ENCODE assay signal across 19 cellular contexts in the genomic region with DNA sequence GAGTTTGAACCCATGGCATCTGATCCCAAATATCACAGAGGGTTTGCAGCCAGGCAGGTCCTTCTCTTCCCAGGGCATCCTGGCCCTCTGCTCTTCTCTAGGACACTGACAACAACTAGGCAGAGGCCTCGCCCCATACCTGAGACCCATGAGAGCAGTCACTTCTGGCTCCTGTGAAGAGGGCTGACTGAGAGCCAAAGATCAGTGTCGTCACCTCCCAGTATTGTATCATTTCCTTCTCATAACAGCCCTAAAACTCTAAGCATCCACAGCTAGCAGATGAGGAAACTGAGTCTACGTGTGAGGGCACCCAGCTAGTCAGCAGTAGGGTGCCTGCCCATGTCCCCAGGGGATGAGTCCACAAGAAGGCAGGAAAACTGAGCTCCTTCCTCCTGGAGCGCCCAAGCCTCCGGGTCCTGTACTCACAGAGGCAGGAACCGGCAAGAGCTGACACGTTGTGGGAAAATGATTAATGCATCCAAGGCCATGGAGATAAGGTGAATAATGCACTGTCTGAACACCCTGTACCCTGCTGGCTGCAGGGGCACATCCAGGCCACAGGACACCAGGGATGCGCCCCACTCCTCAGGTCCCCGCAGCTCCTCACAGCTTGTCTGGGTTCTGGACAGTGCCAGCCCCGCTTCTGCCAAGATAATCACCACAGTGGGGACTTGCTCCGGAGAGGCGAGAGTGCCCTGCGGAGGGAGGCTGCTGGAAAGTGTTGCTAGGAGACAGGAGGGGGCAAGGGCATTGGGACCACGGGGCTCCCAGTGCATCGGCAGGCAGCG.
A peak's percentile ranks its signal among the peaks of the same experiment; 100 is the strongest.
DNase-seq lines count a peak whose midpoint lies in the region; ATAC-seq, FAIRE-seq and TF ChIP-seq lines count a peak whose summit lies in the region.
"Had no signal": no experiment of that assay in that cellular context is flagged by ENCODE, and none has a peak within 500 bp of the region (broad histone marks: within the 10 kb centered on the region; RNA-seq: fewer than 3 reads in every experiment).

No MANE protein-coding gene starts in this region.

- no peak for TF ChIP-seq CTCF in bronchial epithelial cell (IDR thresholded peaks at IDR 0.05; ENCODE audit: insufficient read depth, low read length, severe bottlenecking)

- H3K27me3 ChIP-seq in BLaER1 treated with 17β-estradiol and CSF1 and Interleukin-3, amounts not matched to agents 10 nM and 100 nM = peaks cover 0 to 9% (median 0%) of the 10 kb centered on the region in 11 experiments; a peak in 6 of 22 replicates
- H3K27me3 ChIP-seq in H7 (ENCODE audit: control insufficient read depth, insufficient read depth, low read length) = no peaks in the 10 kb centered on the region
- no peaks in the 10 kb centered on the region for H3K27me3 ChIP-seq in bronchial epithelial cell (ENCODE audit: control insufficient read depth, insufficient read depth, low read length)
- H3K27me3 ChIP-seq in SJCRH30 = peaks cover 25% of the 10 kb centered on the region

- peaks cover 0 to 50% (median 42%) of the 10 kb centered on the region in 10 experiments; a peak in 16 of 20 replicates for H3K4me1 ChIP-seq in BLaER1 treated with 17β-estradiol and CSF1 and Interleukin-3, amounts not matched to agents 10 nM and 100 nM
- H3K4me1 ChIP-seq in SJCRH30 = 0 out of 2 replicates have a peak, but pooled peaks cover 2% of the 10 kb centered on the region
- H3K4me1 ChIP-seq: colonic mucosa had no signal

- H3K36me3 ChIP-seq in BLaER1 treated with 17β-estradiol and CSF1 and Interleukin-3, amounts not matched to agents 10 nM and 100 nM = no peaks in the 10 kb centered on the region
- H3K36me3 ChIP-seq in H7 (replicated peaks; ENCODE audit: control insufficient read depth, insufficient read depth, low read length) (no peaks in the 10 kb centered on the region), bronchial epithelial cell (ENCODE audit: control insufficient read depth, insufficient read depth, low read length) (no peaks in the 10 kb centered on the region), SJCRH30 (no peaks in the 10 kb centered on the region)
- H3K36me3 ChIP-seq: colonic mucosa had no signal

- FAIRE-seq in bronchial epithelial cell (lab: Jason Lieb, UNC) = no peak
- FAIRE-seq: RCC 7860 had no signal

- H3K9me3 ChIP-seq in BLaER1 treated with 17β-estradiol and CSF1 and Interleukin-3, amounts not matched to agents 10 nM and 100 nM (replicated peaks in 1 of 11) = peaks cover 6 to 17% (median 13%) of the 10 kb centered on the region in 11 experiments; a peak in 20 of 22 replicates
- no peaks in the 10 kb centered on the region for H3K9me3 ChIP-seq in SJCRH30 (replicated peaks)
- H3K9me3 ChIP-seq: colonic mucosa, mucosa of descending colon had no signal

- peak; percentile 71 for DNase-seq in H7
- DNase-seq in bronchial epithelial cell (ENCODE audit: low read depth) = peak; percentile 99
- DNase-seq in medulla oblongata (ENCODE audit: extremely low spot score) = peak; percentile 4
- no peak for DNase-seq in SJCRH30
- DNase-seq in 8988T = no peak
- DNase-seq: activated gamma-delta T cell treated with Interleukin-2 at 50 U/mL for 16 hours; AML-193; colonic mucosa; DMS 273 treated with DMSO at 0.1 percent for 48 hours; immature natural killer cell; mucosa of descending colon; NCI-H2081; stimulated activated CD4-positive, alpha-beta T cell treated with anti-CD3 and anti-CD28 coated beads, Interleukin-4, amount 100 ng/mL, for 24 hours; stimulated activated CD8-positive, alpha-beta memory T cell treated with anti-CD3 and anti-CD28 coated beads, Interleukin-4, amount 100 ng/mL, for 48 hours; T-cell had no signal

- no peak overlapping the region for H3K4me3 ChIP-seq in BLaER1 treated with 17β-estradiol and CSF1 and Interleukin-3, amounts not matched to agents 10 nM and 100 nM
- H3K4me3 ChIP-seq in H7 (ENCODE audit: insufficient read depth, low read depth, low read length) = no peak overlapping the region; the same call in 1 of the 2 replicates
- no peak overlapping the region for H3K4me3 ChIP-seq in bronchial epithelial cell (ENCODE audit: low read depth, low read length)
- no peak overlapping the region for H3K4me3 ChIP-seq in SJCRH30
- H3K4me3 ChIP-seq: colonic mucosa, mucosa of descending colon had no signal

- no peaks in the 10 kb centered on the region; a peak in 1 of 22 replicates for H4K20me1 ChIP-seq in BLaER1 treated with 17β-estradiol and CSF1 and Interleukin-3, amounts not matched to agents 10 nM and 100 nM

- ATAC-seq in HG02571 (IDR thresholded peaks at IDR 0.05; ENCODE audit: unreplicated experiment) = no peak
- ATAC-seq in GM19328 (IDR thresholded peaks at IDR 0.05; ENCODE audit: unreplicated experiment) = no peak
- ATAC-seq: mucosa of descending colon, T-cell had no signal

- no peak overlapping the region for H3K9ac ChIP-seq in BLaER1 treated with 17β-estradiol and CSF1 and Interleukin-3, amounts not matched to agents 10 nM and 100 nM

- peak overlapping the region in 8 of 11 experiments; percentile 6 to 54 (median 25); a peak in 12 of 22 replicates for H3K4me2 ChIP-seq in BLaER1 treated with 17β-estradiol and CSF1 and Interleukin-3, amounts not matched to agents 10 nM and 100 nM

- no peak overlapping the region for H3K27ac ChIP-seq in BLaER1 treated with 17β-estradiol and CSF1 and Interleukin-3, amounts not matched to agents 10 nM and 100 nM
- H3K27ac ChIP-seq in SJCRH30 = no peak overlapping the region
- H3K27ac ChIP-seq: colonic mucosa had no signal

Comparison
In these comparisons a context has a peak if more than half of its experiments do, and no peak if none do; other contexts are left out.
1. DNase-seq: peak in H7 (single experiment), bronchial epithelial cell (single experiment) and medulla oblongata (single experiment); none in SJCRH30 (0 of 2) and 8988T (single experiment).